ENCODE assay signal across 8 cellular contexts in the genomic region with DNA sequence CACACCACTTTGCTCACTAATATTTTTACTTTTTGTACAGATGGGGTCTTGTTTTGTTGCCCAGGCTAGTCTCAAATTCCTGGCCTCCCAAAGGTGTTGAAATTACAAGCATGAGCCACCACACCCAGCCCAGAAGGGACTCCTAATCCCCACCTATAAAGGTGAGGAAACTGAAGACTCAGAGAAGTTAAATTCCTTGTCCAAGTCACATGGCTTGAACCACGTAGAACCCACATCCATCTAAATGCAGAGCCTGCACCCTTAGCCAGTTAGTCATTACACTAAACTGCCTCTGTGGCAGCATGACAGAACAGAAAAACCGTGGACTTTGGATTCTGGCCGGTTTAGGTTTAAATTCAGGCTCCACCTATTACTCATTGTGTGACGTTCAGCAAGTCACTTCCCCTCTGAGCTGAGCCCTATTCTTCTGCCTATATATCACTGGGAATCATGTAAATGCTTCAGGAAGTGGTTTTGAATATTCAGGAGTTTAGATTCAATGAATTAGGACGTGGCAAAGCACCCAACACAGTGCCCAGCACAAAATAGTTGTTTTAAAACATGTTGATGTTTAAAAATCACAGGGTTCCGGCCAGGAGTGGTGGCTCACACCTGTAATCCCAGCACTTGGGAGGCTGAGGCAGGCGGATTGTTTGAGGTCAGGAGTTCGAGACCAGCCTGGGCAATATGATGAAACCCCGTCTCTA. TPM values are rescaled to one million over a fixed set of nuclear protein-coding genes. Genes with fewer than 3 reads are reported as not detected.
DNase-seq lines count a peak whose midpoint lies in the region; ATAC-seq and TF ChIP-seq lines count a peak whose summit lies in the region.

No MANE protein-coding gene starts in this region.

- H3K4me3 ChIP-seq in coronary artery = no peak overlapping the region
- H3K4me3 ChIP-seq in neural progenitor cell = no peak overlapping the region

- peaks cover 5% of the 10 kb centered on the region for H4K20me1 ChIP-seq in neural progenitor cell (ENCODE audit: low read depth)

- H3K4me2 ChIP-seq in neural progenitor cell = no peak overlapping the region

- peak; percentile 41 for DNase-seq in activated CD4-positive, alpha-beta T cell treated with anti-CD3 and anti-CD28 coated beads for 36 hours
- no peak for DNase-seq in activated CD4-positive, alpha-beta T cell treated with anti-CD3 and anti-CD28 coated beads for 1 hour
- DNase-seq in NCI-H69 (lab: John Stamatoyannopoulos, UW) = peak; percentile 59
- no peak for DNase-seq in coronary artery (ENCODE audit: low spot score)
- no peak for DNase-seq in neural progenitor cell (ENCODE audit: low spot score)
- no peak for DNase-seq in NCI-H2081 treated with DMSO at 0.1 percent for 48 hours (lab: John Stamatoyannopoulos, UW)
- DNase-seq in KG1 (lab: John Stamatoyannopoulos, UW) = no peak
- DNase-seq in NCI-H82 (lab: John Stamatoyannopoulos, UW) = no peak

- no peaks in the 10 kb centered on the region for H3K36me3 ChIP-seq in neural progenitor cell

- peaks cover 6% of the 10 kb centered on the region for H3K4me1 ChIP-seq in neural progenitor cell

- H3K27ac ChIP-seq in coronary artery = peak overlapping the region; percentile 74 to 99
- H3K27ac ChIP-seq in neural progenitor cell = no peak overlapping the region

- ATAC-seq in activated CD4-positive, alpha-beta T cell treated with anti-CD3 and anti-CD28 coated beads for 36 hours = no peak

- no peak overlapping the region for H2AFZ ChIP-seq in neural progenitor cell (replicated peaks)

- H3K27me3 ChIP-seq in neural progenitor cell = no peaks in the 10 kb centered on the region

- peaks cover 16% of the 10 kb centered on the region for H3K79me2 ChIP-seq in neural progenitor cell (ENCODE audit: low read depth)

- H3K9me3 ChIP-seq in neural progenitor cell (ENCODE audit: low read depth) = no peaks in the 10 kb centered on the region

- TF ChIP-seq CTCF in coronary artery (IDR thresholded peaks at IDR 0.05) (no peak), neural progenitor cell (IDR thresholded peaks at IDR 0.05) (no peak)

- CTCF ChIA-PET in activated CD4-positive, alpha-beta T cell treated with anti-CD3 and anti-CD28 coated beads for 36 hours (lab: Charles Lee) = interaction anchor here (0.7 to 2.8 kb wide), 2 partner anchors 50 to 70 kb away, joined by 3 to 16 read pairs; no protein-coding TSS in a partner anchor

- no peaks in the 10 kb centered on the region for H3K27me3 Mint-ChIP-seq in activated CD4-positive, alpha-beta T cell treated with anti-CD3 and anti-CD28 coated beads for 36 hours
- H3K27me3 Mint-ChIP-seq in neural progenitor cell (ENCODE audit: insufficient read depth, low read depth) = no peaks in the 10 kb centered on the region

- intact Hi-C loops in activated CD4-positive, alpha-beta T cell treated with anti-CD3 and anti-CD28 coated beads for 36 hours (cut with DNase I, micrococcal nuclease) = loop anchor here (5.0 kb wide), 6 partner anchors 68 to 1642 kb away; partner anchors contain the start of genes ATP2A2 (in 1 of the 2), CRY1 (in 1 of the 2), ISCU (in 1 of the 2) and PWP1 (in 1 of the 2)

- H3K9ac ChIP-seq in neural progenitor cell = no peak overlapping the region

- POLR2A ChIA-PET in activated CD4-positive, alpha-beta T cell treated with anti-CD3 and anti-CD28 coated beads for 36 hours (lab: Charles Lee) = no interaction called here

- H3K4me3 Mint-ChIP-seq in activated CD4-positive, alpha-beta T cell treated with anti-CD3 and anti-CD28 coated beads for 36 hours = no peak overlapping the region
- H3K4me3 Mint-ChIP-seq in neural progenitor cell = peak overlapping the region; percentile 41

- H3F3A ChIP-seq in neural progenitor cell (ENCODE audit: low read depth) = peaks cover 30% of the 10 kb centered on the region

- peaks cover 29% of the 10 kb centered on the region for H3K4me1 Mint-ChIP-seq in activated CD4-positive, alpha-beta T cell treated with anti-CD3 and anti-CD28 coated beads for 36 hours
- H3K4me1 Mint-ChIP-seq in neural progenitor cell = peaks cover 24% of the 10 kb centered on the region

- H3K27ac Mint-ChIP-seq in activated CD4-positive, alpha-beta T cell treated with anti-CD3 and anti-CD28 coated beads for 36 hours = peak overlapping the region; percentile 63
- no peak overlapping the region for H3K27ac Mint-ChIP-seq in neural progenitor cell

- no peaks in the 10 kb centered on the region for H3K9me3 Mint-ChIP-seq in activated CD4-positive, alpha-beta T cell treated with anti-CD3 and anti-CD28 coated beads for 36 hours (ENCODE audit: low read depth)
- H3K9me3 Mint-ChIP-seq in neural progenitor cell = no peaks in the 10 kb centered on the region

- H3K36me3 Mint-ChIP-seq in activated CD4-positive, alpha-beta T cell treated with anti-CD3 and anti-CD28 coated beads for 36 hours (ENCODE audit: low read depth) = no peaks in the 10 kb centered on the region
- no peaks in the 10 kb centered on the region for H3K36me3 Mint-ChIP-seq in neural progenitor cell

RNA-seq across cellular contexts. Expression of gene CORO1C, which starts 3.0 kb away (rescaled TPM):
- total RNA-seq in activated CD4-positive, alpha-beta T cell treated with anti-CD3 and anti-CD28 coated beads for 36 hours = 10 to 100 TPM; 83.5 to 90.8 TPM
- 116 and 128 TPM in 2 replicates for total RNA-seq in neural progenitor cell (ENCODE audit: low replicate concordance)

Comparison
In these comparisons a context has a peak if more than half of its experiments do, and no peak if none do; other contexts are left out.
1. DNase-seq: peak in activated CD4-positive, alpha-beta T cell treated with anti-CD3 and anti-CD28 coated beads for 36 hours (single experiment) and NCI-H69 (single experiment); none in activated CD4-positive, alpha-beta T cell treated with anti-CD3 and anti-CD28 coated beads for 1 hour (single experiment), coronary artery (single experiment), neural progenitor cell (single experiment), NCI-H2081 treated with DMSO at 0.1 percent for 48 hours (single experiment), KG1 (single experiment) and NCI-H82 (single experiment).